ENCODE assay signal across 8 cellular contexts in genomic region chr2:30230855-30231725, GRCh38. TPM values are rescaled to one million over a fixed set of nuclear protein-coding genes. Genes with fewer than 3 reads are reported as not detected.
A peak's percentile ranks its signal among the peaks of the same experiment; 100 is the strongest.
DNase-seq lines count a peak whose midpoint lies in the region; ATAC-seq, FAIRE-seq and TF ChIP-seq lines count a peak whose summit lies in the region.

Gene LBH, plus strand, starts transcription at chr2:30231534. Its CDS starts 205 bp downstream, at chr2:30231739.

- H3K79me2 ChIP-seq in HepG2 (ENCODE audit: insufficient read depth, low read length): no peaks in the 10 kb centered on the region

- CTCF ChIA-PET in HepG2 (lab: Yijun Ruan, JAX; ENCODE audit: low intra/inter-chr PET ratio, low total read pairs): interaction anchor here (1.6 kb wide), 1 partner anchor 480 kb away, joined by 3 read pairs; no protein-coding TSS in a partner anchor

- no peaks in the 10 kb centered on the region for H3K36me3 Mint-ChIP-seq in dendritic cell treated with granulocyte-macrophage colony-stimulating factor and Interleukin-4, amounts not matched to agents 40 ng/mL and 50 ng/mL, for 4 days (ENCODE audit: low read depth)

- H2AFZ ChIP-seq in HepG2 (ENCODE audit: low read length): no peak within 1 kb of the TSS

- H3K4me3 ChIP-seq in HepG2 (replicated peaks in 1 of 3; ENCODE audit: insufficient read depth in 1 of 3, low read depth in 2 of 3, low read length in 3 of 3): peak within 1 kb of the TSS; percentile 33 to 69 (median 34); a peak in 5 of 6 replicates

- H3K27me3 Mint-ChIP-seq in dendritic cell treated with granulocyte-macrophage colony-stimulating factor and Interleukin-4, amounts not matched to agents 40 ng/mL and 50 ng/mL, for 4 days: peaks cover 73% of the 10 kb centered on the region

- H3K36me3 ChIP-seq in HepG2 (replicated peaks in 1 of 2; ENCODE audit: control insufficient read depth in 1 of 2, insufficient read depth in 2 of 2, low read length in 2 of 2): no peaks in the 10 kb centered on the region

- in situ Hi-C loops in HepG2 (cut with HindIII; ENCODE audit: extremely low pct_ligation_motif_present, low pct_unique_long_range_greater_than_20kb): no loop called here

- H3K4me2 ChIP-seq in HepG2 (ENCODE audit: low read depth, low read length): peak within 1 kb of the TSS; percentile 65

- WGBS in HepG2 (ENCODE audit: low lambda C conversion rate): 28% methylated on average over 39 of the region's 95 CpGs

- peaks cover 31% of the 10 kb centered on the region for H3K4me1 Mint-ChIP-seq in dendritic cell treated with granulocyte-macrophage colony-stimulating factor and Interleukin-4, amounts not matched to agents 40 ng/mL and 50 ng/mL, for 4 days (ENCODE audit: low read depth)

- H3K27ac Mint-ChIP-seq in dendritic cell treated with granulocyte-macrophage colony-stimulating factor and Interleukin-4, amounts not matched to agents 40 ng/mL and 50 ng/mL, for 4 days: peak within 1 kb of the TSS; percentile 20

- TF ChIP-seq EP300 in HepG2 (IDR thresholded peaks at IDR 0.05; ENCODE audit: low read depth in 2 of 2, low read length in 2 of 2) (no peak), HepG2 (CRISPR knock-in tag; IDR thresholded peaks at IDR 0.05; ENCODE audit: borderline replicate concordance) (no peak)

- ATAC-seq in GM18505 (IDR thresholded peaks at IDR 0.05; ENCODE audit: unreplicated experiment) (peak; percentile 52), HG02970 (IDR thresholded peaks at IDR 0.05; ENCODE audit: low FRiP score, unreplicated experiment) (peak; percentile 46), HepG2 (peak; percentile 43)

- H3K9ac ChIP-seq in HepG2 (ENCODE audit: insufficient read depth, low read depth, low read length): no peak within 1 kb of the TSS

- TF ChIP-seq POLR2A in GM18505 (IDR thresholded peaks at IDR 0.05; ENCODE audit: borderline replicate concordance, extremely low read depth, insufficient read depth, insufficient read length) (peak; percentile 99), HepG2 (IDR thresholded peaks at IDR 0.05; ENCODE audit: insufficient read depth in 1 of 2, low read depth in 2 of 2, low read length in 2 of 2) (no peak)

- H3K4me1 ChIP-seq in HepG2 (ENCODE audit: insufficient read depth, low read length): no peaks in the 10 kb centered on the region

- no TSS peak for BruUV-seq in HepG2 (replicated peaks; lab: Mats Ljungman, UMichigan)

- H3K4me3 Mint-ChIP-seq in dendritic cell treated with granulocyte-macrophage colony-stimulating factor and Interleukin-4, amounts not matched to agents 40 ng/mL and 50 ng/mL, for 4 days: peak within 1 kb of the TSS; percentile 77

- H3K27ac ChIP-seq in HepG2 (ENCODE audit: extremely low read length, insufficient read depth, low read length): no peak within 1 kb of the TSS

- H3K9me3 Mint-ChIP-seq in dendritic cell treated with granulocyte-macrophage colony-stimulating factor and Interleukin-4, amounts not matched to agents 40 ng/mL and 50 ng/mL, for 4 days: no peaks in the 10 kb centered on the region

- peaks cover 22 to 78% of the 10 kb centered on the region in 2 experiments for H3K27me3 ChIP-seq in HepG2 (ENCODE audit: control insufficient read depth in 1 of 2, insufficient read depth in 2 of 2, low read length in 2 of 2)

- H4K20me1 ChIP-seq in HepG2 (ENCODE audit: insufficient read depth, low read length): no peaks in the 10 kb centered on the region; the same call in 1 of the 2 replicates

- intact Hi-C loops in dendritic cell treated with granulocyte-macrophage colony-stimulating factor and Interleukin-4, amounts not matched to agents 40 ng/mL and 50 ng/mL, for 4 days (cut with micrococcal nuclease): loop anchor here (10.0 kb wide), 1 partner anchor 214 kb away; the partner anchor contains the start of gene LCLAT1
- intact Hi-C loops in HepG2 (cut with micrococcal nuclease; ENCODE audit: unreplicated experiment): no loop called here

- POLR2A ChIA-PET in HepG2 (lab: Yijun Ruan, JAX): no interaction called here

- DNase-seq in NCI-H2196 (lab: John Stamatoyannopoulos, UW; ENCODE audit: unreplicated experiment) (peak; percentile 74), HepG2 (ENCODE audit: low spot score) (no peak), MV-4-11 (lab: John Stamatoyannopoulos, UW) (no peak)
- DNase-seq in activated CD4-positive, alpha-beta T cell treated with anti-CD3 and anti-CD28 coated beads, Interleukin-2, amount 50 U/mL, for 1 hour: peak; percentile 90
- peak; percentile 88 for DNase-seq in stimulated activated CD4-positive, alpha-beta T cell treated with anti-CD3 and anti-CD28 coated beads, Interleukin-4, amount 100 ng/mL, for 1 hour

- no peak for FAIRE-seq in HepG2 (lab: Jason Lieb, UNC)

- TF ChIP-seq CTCF in HepG2 (CRISPR knock-in tag; IDR thresholded peaks at IDR 0.05): no peak

- no peak for TF ChIP-seq RAD21 in HepG2 (CRISPR knock-in tag; IDR thresholded peaks at IDR 0.05)

- H3K9me3 ChIP-seq in HepG2 (ENCODE audit: low read length): no peaks in the 10 kb centered on the region

TF ChIP-seq in HepG2, 621 proteins besides CTCF, POLR2A, EP300 and RAD21:
- TF ChIP-seq THAP7 (CRISPR knock-in tag; IDR thresholded peaks at IDR 0.05) (no peak), SALL1 (CRISPR knock-in tag; IDR thresholded peaks at IDR 0.05) (no peak), PCBP1 (IDR thresholded peaks at IDR 0.05; ENCODE audit: borderline replicate concordance, low read depth, low read length) (0 out of 2 replicates have a peak, but pooled peaks have one; percentile 3), ZBTB14 (CRISPR knock-in tag; IDR thresholded peaks at IDR 0.05) (0 out of 2 replicates have a peak, but pooled peaks have one; percentile 28), ZZZ3 (CRISPR knock-in tag; IDR thresholded peaks at IDR 0.05; ENCODE audit: borderline replicate concordance) (no peak), ZNF800 (CRISPR knock-in tag; IDR thresholded peaks at IDR 0.05) (0 out of 2 replicates have a peak, but pooled peaks have one; percentile 39), ZNF557 (CRISPR knock-in tag; IDR thresholded peaks at IDR 0.05) (no peak)

RNA-seq across cellular contexts. Expression of gene LBH, which starts in this region (rescaled TPM):
- total RNA-seq in HepG2 (2016; rRNA removed; fragmentation: Illumina TruSeq; extraction: Trizol): 0.09 and 0.10 TPM in 2 replicates
- not detected in 2 replicates for total RNA-seq in HepG2 (2016; cell fraction: cytosol; rRNA removed; fragmentation: Illumina TruSeq; extraction: Trizol; ENCODE audit: low read depth)
- 0.15 TPM in 1 of 2 replicates, not detected in the other for total RNA-seq in HepG2 (2016; cell fraction: insoluble cytoplasmic fraction; rRNA removed; fragmentation: Illumina TruSeq; extraction: Trizol)
- 0.06 and 0.10 TPM in 2 replicates for total RNA-seq in HepG2 (2016; cell fraction: membrane; rRNA removed; fragmentation: Illumina TruSeq; extraction: Trizol)
- not detected in 2 replicates for total RNA-seq in HepG2 (2016; cell fraction: nucleus; rRNA removed; fragmentation: Illumina TruSeq; extraction: Trizol)
- polyA plus RNA-seq in HepG2 (2011; rRNA removed): 0.16 and 0.25 TPM in 2 replicates
- 0.12 and 0.28 TPM in 2 replicates for polyA plus RNA-seq in HepG2 (2011; cell fraction: cytosol; rRNA removed)
- polyA plus RNA-seq in HepG2 (2011; cell fraction: nucleus; rRNA removed): 0.05 and 0.16 TPM in 2 replicates
- 0.13 TPM in 1 of 2 replicates, not detected in the other for polyA plus RNA-seq in HepG2 (2012)
- not detected in 2 replicates for polyA plus RNA-seq in HepG2 (2016; cell fraction: cytosol; fragmentation: Illumina TruSeq; extraction: Trizol; ENCODE audit: low read depth)
- 0.16 and 0.23 TPM in 2 replicates for polyA plus RNA-seq in HepG2 (2016; cell fraction: insoluble cytoplasmic fraction; fragmentation: Illumina TruSeq; extraction: Trizol; ENCODE audit: low read depth)
- polyA plus RNA-seq in HepG2 (2016; cell fraction: membrane; fragmentation: Illumina TruSeq; extraction: Trizol; ENCODE audit: low read depth): 0.14 TPM in 1 of 2 replicates, not detected in the other
- not detected in 2 replicates for polyA plus RNA-seq in HepG2 (2016; cell fraction: nucleus; fragmentation: Illumina TruSeq; extraction: Trizol; ENCODE audit: insufficient read depth, low read depth)
- 0.16 and 0.91 TPM in 2 replicates for polyA minus RNA-seq in HepG2 (2011; rRNA and poly(A)+ RNA removed; ENCODE audit: low replicate concordance)
- polyA minus RNA-seq in HepG2 (2011; cell fraction: cytosol; rRNA and poly(A)+ RNA removed): not detected in 2 replicates
- 0.13 TPM in 1 of 2 replicates, not detected in the other for polyA minus RNA-seq in HepG2 (2011; cell fraction: nucleus; rRNA and poly(A)+ RNA removed)

Comparison
In these comparisons a context has a peak if more than half of its experiments do, and no peak if none do; other contexts are left out.
1. Peak in ATAC-seq, H3K4me3 ChIP-seq and H3K4me2 ChIP-seq in HepG2; RNA of the gene not detected or under 1 TPM.
2. DNase-seq: peak in NCI-H2196 (single experiment), activated CD4-positive, alpha-beta T cell treated with anti-CD3 and anti-CD28 coated beads, Interleukin-2, amount 50 U/mL, for 1 hour (single experiment) and stimulated activated CD4-positive, alpha-beta T cell treated with anti-CD3 and anti-CD28 coated beads, Interleukin-4, amount 100 ng/mL, for 1 hour (single experiment); none in HepG2 (single experiment) and MV-4-11 (single experiment).
3. Peak in every context shown above with its lines, with median percentiles within 50 percentile points of each other: ATAC-seq.